Comparison of ENCODE assay signal across 13 cellular contexts in the genomic region with DNA sequence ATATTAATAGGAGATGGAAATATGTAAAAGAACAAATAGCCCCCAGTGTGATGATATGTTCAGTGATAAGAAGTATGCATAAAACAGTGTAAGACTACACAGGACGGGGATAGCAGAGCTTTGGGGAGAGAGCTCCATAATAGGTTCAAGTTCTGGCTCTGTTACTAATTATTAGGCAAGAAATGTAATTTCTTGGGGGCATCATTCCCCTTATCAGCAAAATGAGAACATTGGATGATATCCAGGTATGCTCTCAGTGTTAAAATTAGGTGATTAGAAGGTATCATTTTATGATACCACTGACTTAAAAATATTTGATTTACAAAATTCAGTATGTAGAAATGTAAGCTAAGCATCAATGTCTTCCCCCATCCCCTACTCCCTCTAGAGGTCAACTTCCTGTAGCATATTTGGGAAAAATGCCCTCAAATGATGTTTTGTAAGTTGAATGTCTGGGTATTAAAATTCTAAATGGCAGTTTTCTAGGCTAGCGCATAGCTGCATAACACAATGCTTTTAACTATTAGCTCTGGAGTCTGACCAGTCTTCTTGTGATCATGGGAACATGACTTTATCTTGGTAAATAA.
A peak's percentile ranks its signal among the peaks of the same experiment; 100 is the strongest.
DNase-seq lines count a peak whose midpoint lies in the region; ATAC-seq, FAIRE-seq and TF ChIP-seq lines count a peak whose summit lies in the region.
"Had no signal": no experiment of that assay in that cellular context is flagged by ENCODE, and none has a peak within 500 bp of the region (broad histone marks: within the 10 kb centered on the region; RNA-seq: fewer than 3 reads in every experiment).

No MANE protein-coding gene starts in this region.

- in situ Hi-C loops in Panc1 (cut with HindIII; ENCODE audit: low pct_unique_long_range_greater_than_20kb, low sequenced_read_pairs): no loop called here

- no peak overlapping the region for H3K9ac ChIP-seq in kidney (ENCODE audit: low read length in 2 of 2)

- TF ChIP-seq CTCF in cardiac muscle cell (IDR thresholded peaks at IDR 0.05; ENCODE audit: low read depth, low read length): peak; percentile 50
- TF ChIP-seq CTCF in Panc1 (IDR thresholded peaks at IDR 0.05): peak; percentile 8; the same call in 1 of the 2 replicates
- TF ChIP-seq CTCF in fibroblast of mammary gland (conservative IDR thresholded peaks at IDR 0.05; ENCODE audit: control insufficient read depth, insufficient read depth, low read depth, low read length): peak; percentile 57
- TF ChIP-seq CTCF in kidney (IDR thresholded peaks at IDR 0.05; ENCODE audit: borderline replicate concordance, extremely low read depth, insufficient read depth): no peak

- H3K36me3 ChIP-seq in cardiac muscle cell: no peaks in the 10 kb centered on the region
- no peaks in the 10 kb centered on the region for H3K36me3 ChIP-seq in Panc1 (ENCODE audit: control insufficient read depth, insufficient read depth, low read length)
- H3K36me3 ChIP-seq in kidney (ENCODE audit: control insufficient read depth in 1 of 2, insufficient read depth in 2 of 2, low read length in 2 of 2): no peaks in the 10 kb centered on the region

- POLR2A ChIA-PET in Panc1 (lab: Charles Lee): no interaction called here

- no TSS peak for BruUV-seq in Panc1 (replicated peaks; lab: Mats Ljungman, UMichigan)

- no peak for ATAC-seq in left cardiac atrium
- ATAC-seq in Panc1: no peak
- no peak for ATAC-seq in GM21528 (IDR thresholded peaks at IDR 0.05; ENCODE audit: low FRiP score, unreplicated experiment)
- ATAC-seq in GM21529 (IDR thresholded peaks at IDR 0.05; ENCODE audit: unreplicated experiment): no peak
- no peak for ATAC-seq in HG02571 (IDR thresholded peaks at IDR 0.05; ENCODE audit: unreplicated experiment)

- H3K9me3 ChIP-seq in cardiac muscle cell (ENCODE audit: low read depth) (no peaks in the 10 kb centered on the region), Panc1 (ENCODE audit: control insufficient read depth, insufficient read depth, low read depth, low read length) (no peaks in the 10 kb centered on the region), kidney (ENCODE audit: control insufficient read depth in 1 of 2, low read length in 2 of 2) (no peaks in the 10 kb centered on the region)

- peak in 1 of 2 donors; percentile 32 for DNase-seq in cardiac muscle cell (ENCODE audit: low read depth in 1 of 2, low spot score in 1 of 2)
- DNase-seq in left cardiac atrium: no peak
- no peak for DNase-seq in Panc1 (ENCODE audit: low read depth, low spot score)
- peak; percentile 31 for DNase-seq in fibroblast of mammary gland (ENCODE audit: low read depth)
- no peak for DNase-seq in kidney
- DNase-seq: CD4-positive, alpha-beta T cell; central memory CD4-positive, alpha-beta T cell; GOT3; NCI-H2029 had no signal

- FAIRE-seq in kidney (lab: Jason Lieb, UNC): no peak

- H3K27me3 ChIP-seq in cardiac muscle cell: no peaks in the 10 kb centered on the region
- H3K27me3 ChIP-seq in Panc1 (ENCODE audit: control insufficient read depth, insufficient read depth, low read length): no peaks in the 10 kb centered on the region

- CTCF ChIA-PET in Panc1 (lab: Charles Lee): no interaction called here

- H3K27ac ChIP-seq in cardiac muscle cell (no peak overlapping the region), Panc1 (ENCODE audit: low read length) (no peak overlapping the region), kidney (ENCODE audit: low read depth in 2 of 2, low read length in 2 of 2) (no peak overlapping the region)
- H3K27ac ChIP-seq: HL-60 had no signal

- intact Hi-C loops in left cardiac atrium (cut with DNase I) (no loop called here), Panc1 (cut with micrococcal nuclease; ENCODE audit: unreplicated experiment) (no loop called here), kidney (cut with DNase I) (no loop called here)

- H3K4me3 ChIP-seq in cardiac muscle cell: no peak overlapping the region
- H3K4me3 ChIP-seq in Panc1 (ENCODE audit: low read depth in 2 of 2, low read length in 2 of 2): no peak overlapping the region
- no peak overlapping the region for H3K4me3 ChIP-seq in fibroblast of mammary gland (ENCODE audit: control insufficient read depth, low read depth, low read length)
- no peak overlapping the region for H3K4me3 ChIP-seq in kidney (ENCODE audit: low read length in 2 of 2)

- H3K4me1 ChIP-seq in cardiac muscle cell (ENCODE audit: low read depth) (no peaks in the 10 kb centered on the region), Panc1 (ENCODE audit: control insufficient read depth, insufficient read depth, low read length) (no peaks in the 10 kb centered on the region), kidney (ENCODE audit: control insufficient read depth in 1 of 2, insufficient read depth in 1 of 2, low read depth in 1 of 2, low read length in 2 of 2) (no peaks in the 10 kb centered on the region)
